Comparison of ENCODE assay signal across 28 cellular contexts in genomic region chr12:108484431-108484830, GRCh38.
"Had no signal": no experiment of that assay in that cellular context is flagged by ENCODE, and none has a peak within 500 bp of the region (broad histone marks: within the 10 kb centered on the region; RNA-seq: fewer than 3 reads in every experiment).

No MANE protein-coding gene starts in this region.

- H3K27ac ChIP-seq: ascending aorta, esophagus squamous epithelium, gastrocnemius medialis, hepatocyte, pancreas, prostate gland, thoracic aorta, uterus had no signal

- H3K27me3 ChIP-seq: ascending aorta, pancreas, uterus had no signal

- H3K9me3 Mint-ChIP-seq: type B pancreatic cell had no signal

- H2AFZ ChIP-seq: hepatocyte had no signal

- H3K9me3 ChIP-seq: pancreas, prostate gland, thoracic aorta had no signal

- H3K36me3 ChIP-seq: ascending aorta, esophagus squamous epithelium, gastrocnemius medialis, pancreas, prostate gland, thoracic aorta, uterus had no signal

- ATAC-seq: gastrocnemius medialis; left colon; pancreas; sciatic nerve; stimulated activated effector memory CD8-positive, alpha-beta T cell treated with anti-CD3 and anti-CD28 coated beads, Interleukin-12 subunit alpha, Interleukin-12 subunit beta, amount 100 ng/mL, for 72 hours had no signal

- DNase-seq: activated CD4-positive, alpha-beta T cell treated with anti-CD3 and anti-CD28 coated beads for 4 hours; activated CD4-positive, alpha-beta T cell treated with anti-CD3 and anti-CD28 coated beads, Interleukin-2, amount 50 U/mL, for 4 hours; activated effector memory CD4-positive, alpha-beta T cell treated with Interleukin-2 at 50 U/mL for 16 hours; activated naive CD4-positive, alpha-beta T cell treated with Interleukin-2 at 50 U/mL for 16 hours; activated naive CD8-positive, alpha-beta T cell treated with anti-CD3 and anti-CD28 coated beads, Interleukin-2, amount 10 ng/mL, durations not matched to agents 7 days and 5 days; activated T-cell treated with anti-CD3 and anti-CD28 coated beads for 4 hours; caudate nucleus; esophagus squamous epithelium; gastrocnemius medialis; islet precursor cell; left colon; naive B cell; pancreas; retina; small intestine; stimulated activated CD4-positive, alpha-beta T cell treated with anti-CD3 and anti-CD28 coated beads, Interleukin-4, amount 100 ng/mL, for 24 hours; T-helper 2 cell; uterus had no signal

- H3K4me1 Mint-ChIP-seq: activated naive CD8-positive, alpha-beta T cell treated with anti-CD3 and anti-CD28 coated beads, Interleukin-2, amount 10 ng/mL, durations not matched to agents 7 days and 5 days; mesothelial cell of epicardium; naive B cell; stimulated activated effector memory CD8-positive, alpha-beta T cell treated with anti-CD3 and anti-CD28 coated beads, Interleukin-12 subunit alpha, Interleukin-12 subunit beta, amount 100 ng/mL, for 72 hours had no signal

- H3K79me2 ChIP-seq: hepatocyte had no signal

- H3K27ac Mint-ChIP-seq: activated naive CD8-positive, alpha-beta T cell treated with anti-CD3 and anti-CD28 coated beads, Interleukin-2, amount 10 ng/mL, durations not matched to agents 7 days and 5 days; mesothelial cell of epicardium; naive B cell; stimulated activated effector memory CD8-positive, alpha-beta T cell treated with anti-CD3 and anti-CD28 coated beads, Interleukin-12 subunit alpha, Interleukin-12 subunit beta, amount 100 ng/mL, for 72 hours; stimulated activated naive CD8-positive, alpha-beta T cell treated with anti-CD3 and anti-CD28 coated beads, Interleukin-15, Interleukin-2, amounts not matched to agents 100 ng/mL and 50 ng/mL, for 24 hours; type B pancreatic cell had no signal

- H3K4me3 ChIP-seq: ascending aorta, esophagus squamous epithelium, gastrocnemius medialis, hepatocyte, pancreas, prostate gland, thoracic aorta, uterus had no signal

- H3K4me3 Mint-ChIP-seq: activated naive CD8-positive, alpha-beta T cell treated with anti-CD3 and anti-CD28 coated beads, Interleukin-2, amount 10 ng/mL, durations not matched to agents 7 days and 5 days; brain; mesothelial cell of epicardium; naive B cell; stimulated activated effector memory CD8-positive, alpha-beta T cell treated with anti-CD3 and anti-CD28 coated beads, Interleukin-12 subunit alpha, Interleukin-12 subunit beta, amount 100 ng/mL, for 72 hours; stimulated activated naive CD8-positive, alpha-beta T cell treated with anti-CD3 and anti-CD28 coated beads, Interleukin-15, Interleukin-2, amounts not matched to agents 100 ng/mL and 50 ng/mL, for 24 hours; type B pancreatic cell had no signal

- H3K4me1 ChIP-seq: ascending aorta, gastrocnemius medialis, pancreas, prostate gland, uterus had no signal

- H3K36me3 Mint-ChIP-seq: activated naive CD8-positive, alpha-beta T cell treated with anti-CD3 and anti-CD28 coated beads, Interleukin-2, amount 10 ng/mL, durations not matched to agents 7 days and 5 days; brain; stimulated activated effector memory CD8-positive, alpha-beta T cell treated with anti-CD3 and anti-CD28 coated beads, Interleukin-12 subunit alpha, Interleukin-12 subunit beta, amount 100 ng/mL, for 72 hours; type B pancreatic cell had no signal

- H3K4me2 ChIP-seq: hepatocyte had no signal
